ENCODE assay signal across 8 cellular contexts in the genomic region with DNA sequence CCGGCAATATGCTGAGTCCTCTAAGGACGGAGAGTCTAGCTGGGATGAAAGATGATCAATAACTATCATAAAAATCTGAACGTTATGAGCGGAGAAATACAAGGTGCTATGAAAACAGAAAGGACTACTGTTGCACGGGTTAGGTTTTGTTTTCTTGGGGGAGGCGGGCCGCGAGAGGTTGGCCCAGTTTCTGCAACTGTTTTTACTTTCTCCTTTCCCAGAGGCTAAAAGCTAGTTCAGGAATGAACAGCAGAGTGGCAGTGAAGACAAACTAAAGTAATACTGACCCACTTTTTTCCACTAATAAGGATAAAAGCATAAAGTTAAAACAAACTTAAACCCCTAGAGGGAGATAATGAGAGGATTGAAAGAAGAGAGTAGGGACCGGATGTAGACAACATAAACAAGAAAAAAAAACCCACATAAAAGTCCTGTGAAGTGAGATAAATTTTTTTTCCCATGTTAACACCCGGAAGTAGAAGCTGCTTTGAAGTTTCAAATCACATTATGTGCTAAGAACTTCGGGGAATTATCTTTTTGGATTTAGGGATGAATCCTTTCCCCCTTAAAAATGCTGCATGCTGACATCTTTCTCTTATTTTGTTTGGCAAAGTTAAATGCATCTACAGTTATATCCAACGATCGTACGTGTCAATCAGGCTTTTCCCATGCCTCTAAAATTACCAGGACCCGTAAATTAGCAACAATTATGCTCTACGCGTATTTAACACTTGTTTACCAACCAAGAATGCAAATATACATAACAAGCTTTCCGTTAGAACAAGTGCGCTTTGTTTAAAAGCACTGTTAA.
A peak's percentile ranks its signal among the peaks of the same experiment; 100 is the strongest.
DNase-seq lines count a peak whose midpoint lies in the region; ATAC-seq and TF ChIP-seq lines count a peak whose summit lies in the region.

No MANE protein-coding gene starts in this region.

- ATAC-seq in GM21786 (IDR thresholded peaks at IDR 0.05; ENCODE audit: unreplicated experiment) (peak; percentile 26), GM18505 (IDR thresholded peaks at IDR 0.05; ENCODE audit: unreplicated experiment) (no peak)
- peak; percentile 26 for ATAC-seq in central memory CD8-positive, alpha-beta T cell (replicated peaks; ENCODE audit: extremely low read depth, poor library complexity, severe bottlenecking)

- no peaks in the 10 kb centered on the region for H3K9me3 Mint-ChIP-seq in T-helper 1 cell treated with Interleukin-12 subunit alpha and Interleukin-12 subunit beta and Interleukin-4 antibody, amounts not matched to agents 30 μg/mL and 1 μg/mL, for 36 hours
- H3K9me3 Mint-ChIP-seq in central memory CD8-positive, alpha-beta T cell = no peaks in the 10 kb centered on the region

- H3K4me1 Mint-ChIP-seq in T-helper 1 cell treated with Interleukin-12 subunit alpha and Interleukin-12 subunit beta and Interleukin-4 antibody, amounts not matched to agents 30 μg/mL and 1 μg/mL, for 36 hours (ENCODE audit: low read depth) = peaks cover 39% of the 10 kb centered on the region
- peaks cover 35% of the 10 kb centered on the region for H3K4me1 Mint-ChIP-seq in central memory CD8-positive, alpha-beta T cell

- H3K36me3 Mint-ChIP-seq in T-helper 1 cell treated with Interleukin-12 subunit alpha and Interleukin-12 subunit beta and Interleukin-4 antibody, amounts not matched to agents 30 μg/mL and 1 μg/mL, for 36 hours (ENCODE audit: low read depth) = no peaks in the 10 kb centered on the region
- peaks cover 32% of the 10 kb centered on the region for H3K36me3 Mint-ChIP-seq in central memory CD8-positive, alpha-beta T cell (ENCODE audit: insufficient read depth)

- DNase-seq in EH (ENCODE audit: low read depth) (peak; percentile 83), LoVo (ENCODE audit: low spot score) (peak; percentile 87), kidney glomerular epithelial cell (lab: John Stamatoyannopoulos, UW) (peak; percentile 94)
- peak; percentile 25 to 40 for DNase-seq in central memory CD8-positive, alpha-beta T cell (ENCODE audit: low spot score in 2 of 2)
- peak in 2 of 3 experiments; percentile 23 to 27 for DNase-seq in stimulated activated CD4-positive, alpha-beta T cell treated with anti-CD3 and anti-CD28 coated beads, TNF-alpha, amount 100 ng/mL, for 24 hours (ENCODE audit: low read depth in 3 of 3)

- TF ChIP-seq POLR2A in GM18505 (IDR thresholded peaks at IDR 0.05; ENCODE audit: borderline replicate concordance, extremely low read depth, insufficient read depth, insufficient read length) = no peak

- no peaks in the 10 kb centered on the region for H3K27me3 Mint-ChIP-seq in T-helper 1 cell treated with Interleukin-12 subunit alpha and Interleukin-12 subunit beta and Interleukin-4 antibody, amounts not matched to agents 30 μg/mL and 1 μg/mL, for 36 hours (ENCODE audit: low read depth)
- H3K27me3 Mint-ChIP-seq in central memory CD8-positive, alpha-beta T cell = no peaks in the 10 kb centered on the region

- peak overlapping the region; percentile 91 for H3K27ac Mint-ChIP-seq in T-helper 1 cell treated with Interleukin-12 subunit alpha and Interleukin-12 subunit beta and Interleukin-4 antibody, amounts not matched to agents 30 μg/mL and 1 μg/mL, for 36 hours
- H3K27ac Mint-ChIP-seq in central memory CD8-positive, alpha-beta T cell (ENCODE audit: low read depth) = peak overlapping the region; percentile 95

- peak overlapping the region; percentile 85 for H3K4me3 Mint-ChIP-seq in T-helper 1 cell treated with Interleukin-12 subunit alpha and Interleukin-12 subunit beta and Interleukin-4 antibody, amounts not matched to agents 30 μg/mL and 1 μg/mL, for 36 hours
- peak overlapping the region; percentile 89 for H3K4me3 Mint-ChIP-seq in central memory CD8-positive, alpha-beta T cell

Comparison
In these comparisons a context has a peak if more than half of its experiments do, and no peak if none do; other contexts are left out.
1. DNase-seq: peak in every context shown above with its lines; median percentile 94 in kidney glomerular epithelial cell; 87 in LoVo; 83 in EH; 32 in central memory CD8-positive, alpha-beta T cell; 25 in stimulated activated CD4-positive, alpha-beta T cell treated with anti-CD3 and anti-CD28 coated beads, TNF-alpha, amount 100 ng/mL, for 24 hours.